12 cellular contexts compared by ENCODE assay signal in genomic region chr2:137826373-137827372, GRCh38.
DNase-seq lines count a peak whose midpoint lies in the region; ATAC-seq, FAIRE-seq and TF ChIP-seq lines count a peak whose summit lies in the region.
"Had no signal": no experiment of that assay in that cellular context is flagged by ENCODE, and none has a peak within 500 bp of the region (broad histone marks: within the 10 kb centered on the region; RNA-seq: fewer than 3 reads in every experiment).

No MANE protein-coding gene starts in this region.

- TF ChIP-seq POLR2A in esophagus muscularis mucosa (IDR thresholded peaks at IDR 0.05; ENCODE audit: low read depth) (no peak), thyroid gland (IDR thresholded peaks at IDR 0.05) (no peak)

- peak overlapping the region; percentile 41 for H3K4me2 ChIP-seq in OCI-LY3 (ENCODE audit: low read length)

- DNase-seq in GM18507 (ENCODE audit: extremely low spot score, insufficient read length, low read depth): peak; percentile 4
- DNase-seq in esophagus muscularis mucosa (ENCODE audit: extremely low spot score): no peak
- DNase-seq in thyroid gland: no peak
- DNase-seq in NCI-H748 treated with DMSO at 0.1 percent for 48 hours (lab: John Stamatoyannopoulos, UW): no peak
- DNase-seq in NCI-H1694 (lab: John Stamatoyannopoulos, UW): no peak
- DNase-seq: anterior cingulate cortex, left colon had no signal

- no peak for TF ChIP-seq EP300 in esophagus muscularis mucosa (IDR thresholded peaks at IDR 0.05)

- peaks cover 15% of the 10 kb centered on the region for H3K4me1 ChIP-seq in OCI-LY3 (ENCODE audit: low read length)
- H3K4me1 ChIP-seq in esophagus muscularis mucosa: no peaks in the 10 kb centered on the region
- H3K4me1 ChIP-seq in thyroid gland: no peaks in the 10 kb centered on the region

- H3K27me3 ChIP-seq in OCI-LY3 (ENCODE audit: low read depth, low read length): peaks cover 19% of the 10 kb centered on the region
- no peaks in the 10 kb centered on the region for H3K27me3 ChIP-seq in esophagus muscularis mucosa
- H3K27me3 ChIP-seq in thyroid gland: no peaks in the 10 kb centered on the region

- H3K9ac ChIP-seq in OCI-LY3 (ENCODE audit: low read length): no peak overlapping the region

- TF ChIP-seq CTCF in OCI-LY3 (IDR thresholded peaks at IDR 0.05; ENCODE audit: low read depth, low read length) (no peak), esophagus muscularis mucosa (IDR thresholded peaks at IDR 0.05) (no peak), thyroid gland (IDR thresholded peaks at IDR 0.05) (no peak)

- FAIRE-seq in GM18507 (lab: Jason Lieb, UNC): peak; percentile 53

- H4K20me1 ChIP-seq in OCI-LY3 (ENCODE audit: insufficient read depth, low read length): no peaks in the 10 kb centered on the region

- no peak overlapping the region for H3K27ac ChIP-seq in OCI-LY3 (ENCODE audit: low read length)
- H3K27ac ChIP-seq in esophagus muscularis mucosa (replicated peaks in 1 of 4): no peak overlapping the region
- H3K27ac ChIP-seq in thyroid gland: no peak overlapping the region
- H3K27ac ChIP-seq: C4-2B, epithelial cell of prostate had no signal

- intact Hi-C loops in esophagus muscularis mucosa (cut with DNase I): no loop called here
- intact Hi-C loops in thyroid gland (cut with DNase I): no loop called here

- no peaks in the 10 kb centered on the region for H3K36me3 ChIP-seq in OCI-LY3 (replicated peaks; ENCODE audit: low read depth, low read length)
- H3K36me3 ChIP-seq in esophagus muscularis mucosa: no peaks in the 10 kb centered on the region
- H3K36me3 ChIP-seq in thyroid gland: no peaks in the 10 kb centered on the region

- no peak overlapping the region for H3K4me3 ChIP-seq in OCI-LY3 (ENCODE audit: low read length)
- no peak overlapping the region for H3K4me3 ChIP-seq in esophagus muscularis mucosa
- H3K4me3 ChIP-seq in thyroid gland (replicated peaks in 1 of 3): no peak overlapping the region

- WGBS in esophagus muscularis mucosa: 76% methylated on average over 5 of the region's 5 CpGs
- WGBS in thyroid gland, 2 donors: 77 to 85% methylated on average over 5 of the region's 5 CpGs

- H3K79me2 ChIP-seq in OCI-LY3 (ENCODE audit: low read length): no peaks in the 10 kb centered on the region

- H3K9me3 ChIP-seq in OCI-LY3 (ENCODE audit: insufficient read depth, low read length) (no peaks in the 10 kb centered on the region), esophagus muscularis mucosa (no peaks in the 10 kb centered on the region), thyroid gland (no peaks in the 10 kb centered on the region)

- ATAC-seq in GM19468 (IDR thresholded peaks at IDR 0.05; ENCODE audit: extremely low read depth, unreplicated experiment): peak; percentile 94
- ATAC-seq in HG03039 (IDR thresholded peaks at IDR 0.05; ENCODE audit: unreplicated experiment): peak; percentile 96
- ATAC-seq: left colon had no signal

- H2AFZ ChIP-seq in OCI-LY3 (ENCODE audit: low read depth, low read length): no peak overlapping the region
